In genomic region chr12:53474077-53474476, GRCh38 we compare ENCODE assay signal across 16 cellular contexts. TPM values are rescaled to one million over a fixed set of nuclear protein-coding genes. Genes with fewer than 3 reads are reported as not detected.
DNase-seq lines count a peak whose midpoint lies in the region; ATAC-seq and TF ChIP-seq lines count a peak whose summit lies in the region.
"Had no signal": no experiment of that assay in that cellular context is flagged by ENCODE, and none has a peak within 500 bp of the region (broad histone marks: within the 10 kb centered on the region; RNA-seq: fewer than 3 reads in every experiment).

No MANE protein-coding gene starts in this region.

- peaks cover 68% of the 10 kb centered on the region for H3K36me3 Mint-ChIP-seq in activated CD8-positive, alpha-beta memory T cell treated with anti-CD3 and anti-CD28 coated beads, Interleukin-2, amount 10 ng/mL, durations not matched to agents 7 days and 5 days

- peaks cover 84% of the 10 kb centered on the region for H3F3A ChIP-seq in SK-N-SH (replicated peaks; ENCODE audit: insufficient read depth)

- peaks cover 90% of the 10 kb centered on the region for H4K20me1 ChIP-seq in SK-N-SH (ENCODE audit: insufficient read depth)

- H3K4me1 Mint-ChIP-seq in activated CD8-positive, alpha-beta memory T cell treated with anti-CD3 and anti-CD28 coated beads, Interleukin-2, amount 10 ng/mL, durations not matched to agents 7 days and 5 days, result peaks cover 46% of the 10 kb centered on the region

- CTCF ChIA-PET in activated CD8-positive, alpha-beta memory T cell treated with anti-CD3 and anti-CD28 coated beads, Interleukin-2, amount 10 ng/mL, durations not matched to agents 7 days and 5 days (lab: Charles Lee), result interaction anchor here (1.5 to 2.0 kb wide), 5 partner anchors 8 to 35 kb away, joined by 3 to 7 read pairs (median 5); no protein-coding TSS in a partner anchor
- CTCF ChIA-PET in SK-N-SH (lab: Yijun Ruan, JAX), result interaction anchor here (0.9 to 5.4 kb wide), 10 partner anchors 8 to 153 kb away, joined by 3 to 32 read pairs (median 5); partner anchors contain the start of genes AAAS and MAP3K12

- H3K27me3 Mint-ChIP-seq in activated CD8-positive, alpha-beta memory T cell treated with anti-CD3 and anti-CD28 coated beads, Interleukin-2, amount 10 ng/mL, durations not matched to agents 7 days and 5 days, result no peaks in the 10 kb centered on the region
- H3K27me3 Mint-ChIP-seq: activated naive CD8-positive, alpha-beta T cell treated with anti-CD3 and anti-CD28 coated beads, Interleukin-2, amount 10 ng/mL, durations not matched to agents 7 days and 5 days had no signal

- no peaks in the 10 kb centered on the region for H3K9me2 ChIP-seq in SK-N-SH

- H3K9me3 ChIP-seq in SK-N-MC (ENCODE audit: low read depth, low read length), result no peaks in the 10 kb centered on the region
- H3K9me3 ChIP-seq in psoas muscle, result no peaks in the 10 kb centered on the region
- H3K9me3 ChIP-seq in SK-N-SH, result no peaks in the 10 kb centered on the region
- H3K9me3 ChIP-seq: A549, colonic mucosa, esophagus squamous epithelium, thoracic aorta had no signal

- H3K27me3 ChIP-seq in psoas muscle (ENCODE audit: insufficient read depth in 3 of 3, low read length in 2 of 3), result no peaks in the 10 kb centered on the region
- H3K27me3 ChIP-seq in SK-N-SH (ENCODE audit: insufficient read depth), result no peaks in the 10 kb centered on the region
- H3K27me3 ChIP-seq: colonic mucosa, esophagus squamous epithelium had no signal

- H3K9ac ChIP-seq in SK-N-MC (ENCODE audit: insufficient read length), result peak overlapping the region; percentile 36
- H3K9ac ChIP-seq in SK-N-SH, result no peak overlapping the region

- in situ Hi-C loops in GM13977 (cut with MboI; ENCODE audit: low pct_unique_long_range_greater_than_20kb, low sequenced_read_pairs, unreplicated experiment), result no loop called here

- no peak for TF ChIP-seq RAD21 in SK-N-SH (IDR thresholded peaks at IDR 0.05; ENCODE audit: low read length)

- peaks cover 73% of the 10 kb centered on the region for H3K4me1 ChIP-seq in psoas muscle
- peaks cover 0 to 5% of the 10 kb centered on the region in 2 experiments; a peak in 1 of 4 replicates for H3K4me1 ChIP-seq in SK-N-SH (ENCODE audit: control insufficient read depth in 1 of 2, insufficient read depth in 2 of 2, low read depth in 1 of 2, low read length in 1 of 2)
- H3K4me1 ChIP-seq: colonic mucosa had no signal

- WGBS in psoas muscle, 3 donors, result 71 to 92% (median 71%) methylated on average over 2 of the region's 2 CpGs
- WGBS in SK-N-SH (ENCODE audit: low lambda C conversion rate), result 94% methylated on average over 2 of the region's 2 CpGs

- no peak for DNase-seq in activated CD8-positive, alpha-beta memory T cell treated with anti-CD3 and anti-CD28 coated beads, Interleukin-2, amount 10 ng/mL, durations not matched to agents 7 days and 5 days
- no peak for DNase-seq in activated CD8-positive, alpha-beta memory T cell treated with anti-CD3 and anti-CD28 coated beads, Interleukin-2, amount 50 U/mL, for 4 hours
- DNase-seq in SK-N-MC (ENCODE audit: low read depth, low spot score) (no peak), psoas muscle (no peak), GM13977 (ENCODE audit: low spot score) (no peak), SK-N-SH (no peak), NCI-H1048 (lab: John Stamatoyannopoulos, UW) (no peak)
- DNase-seq: activated CD4-positive, alpha-beta T cell treated with anti-CD3 and anti-CD28 coated beads for 4 hours; activated naive CD8-positive, alpha-beta T cell treated with anti-CD3 and anti-CD28 coated beads, Interleukin-2, amount 10 ng/mL, durations not matched to agents 7 days and 5 days; colonic mucosa; esophagus squamous epithelium; hippocampal formation had no signal

- H3K27ac Mint-ChIP-seq in activated CD8-positive, alpha-beta memory T cell treated with anti-CD3 and anti-CD28 coated beads, Interleukin-2, amount 10 ng/mL, durations not matched to agents 7 days and 5 days, result peak overlapping the region; percentile 69

- H3K4me3 ChIP-seq in SK-N-MC (no peak overlapping the region), psoas muscle (no peak overlapping the region), SK-N-SH (ENCODE audit: low read depth in 2 of 2, low read length in 1 of 2) (no peak overlapping the region)
- H3K4me3 ChIP-seq: A549, colonic mucosa, esophagus squamous epithelium, thoracic aorta had no signal

- H3K79me2 ChIP-seq in SK-N-SH (ENCODE audit: insufficient read depth), result peaks cover 95% of the 10 kb centered on the region

- TF ChIP-seq CTCF in psoas muscle (IDR thresholded peaks at IDR 0.05) (no peak), GM13977 (IDR thresholded peaks at IDR 0.05; ENCODE audit: extremely low read depth, insufficient read depth, missing control alignments) (no peak), SK-N-SH (IDR thresholded peaks at IDR 0.05) (no peak)

- H3K9me3 Mint-ChIP-seq in activated CD8-positive, alpha-beta memory T cell treated with anti-CD3 and anti-CD28 coated beads, Interleukin-2, amount 10 ng/mL, durations not matched to agents 7 days and 5 days (ENCODE audit: low read depth), result no peaks in the 10 kb centered on the region
- H3K9me3 Mint-ChIP-seq: activated naive CD8-positive, alpha-beta T cell treated with anti-CD3 and anti-CD28 coated beads, Interleukin-2, amount 10 ng/mL, durations not matched to agents 7 days and 5 days had no signal

- intact Hi-C loops in psoas muscle (cut with DNase I), result no loop called here

- no peak overlapping the region for H3K27ac ChIP-seq in SK-N-MC
- peak overlapping the region; percentile 2 for H3K27ac ChIP-seq in cingulate gyrus (ENCODE audit: low read depth, low read length)
- peak overlapping the region; percentile 25 for H3K27ac ChIP-seq in psoas muscle
- peak overlapping the region in 1 of 2 experiments; percentile 9; a peak in 1 of 4 replicates for H3K27ac ChIP-seq in SK-N-SH (ENCODE audit: low read depth in 2 of 2, low read length in 1 of 2)
- H3K27ac ChIP-seq: A549, colonic mucosa had no signal

- POLR2A ChIA-PET in SK-N-SH (lab: Yijun Ruan, JAX), result interaction anchor here (0.6 to 1.5 kb wide), 6 partner anchors 12 to 166 kb away, joined by 3 to 6 read pairs (median 3); partner anchors contain the start of gene TARBP2

- H3K36me3 ChIP-seq in SK-N-MC (ENCODE audit: insufficient read depth, low read length) (peaks cover 99% of the 10 kb centered on the region), psoas muscle (ENCODE audit: insufficient read depth in 1 of 2, low read depth in 1 of 2) (peaks cover 42 to 100% of the 10 kb centered on the region in 2 donors), SK-N-SH (replicated peaks in 1 of 2; ENCODE audit: control insufficient read depth in 1 of 2, insufficient read depth in 2 of 2, low read length in 1 of 2) (peaks cover 86 to 95% of the 10 kb centered on the region in 2 experiments)

- no peak overlapping the region for H3K4me3 Mint-ChIP-seq in activated CD8-positive, alpha-beta memory T cell treated with anti-CD3 and anti-CD28 coated beads, Interleukin-2, amount 10 ng/mL, durations not matched to agents 7 days and 5 days

- TF ChIP-seq EP300 in SK-N-SH (IDR thresholded peaks at IDR 0.05; ENCODE audit: borderline replicate concordance in 1 of 2, low read depth in 1 of 2, low read length in 1 of 2), result no peak

- no peak overlapping the region for H3K4me2 ChIP-seq in SK-N-SH
- H3K4me2 ChIP-seq: A549 had no signal

- H2AFZ ChIP-seq in SK-N-SH (ENCODE audit: low read depth), result no peak overlapping the region

- no peak for ATAC-seq in activated CD8-positive, alpha-beta memory T cell treated with anti-CD3 and anti-CD28 coated beads, Interleukin-2, amount 10 ng/mL, durations not matched to agents 7 days and 5 days
- no peak for ATAC-seq in psoas muscle
- ATAC-seq: A549 had no signal

TF ChIP-seq in SK-N-SH, 30 proteins besides CTCF, POLR2A, EP300 and RAD21 (continues in another document):
- TF ChIP-seq RXRA (IDR thresholded peaks at IDR 0.05; ENCODE audit: borderline replicate concordance, low read depth), result no peak

RNA-seq across cellular contexts. Expression of gene PCBP2, which starts 22.2 kb away (rescaled TPM):
- total RNA-seq in activated CD8-positive, alpha-beta memory T cell treated with anti-CD3 and anti-CD28 coated beads, Interleukin-2, amount 10 ng/mL, durations not matched to agents 7 days and 5 days, result 100 to 1,000 TPM; 721 to 867 TPM
- total RNA-seq in psoas muscle, result 100 to 1,000 TPM; 354 to 507 (median 439) TPM
- polyA plus RNA-seq in psoas muscle (100 to 1,000 TPM; 254 to 469 (median 365) TPM), SK-N-SH (2012; rRNA removed) (336 and 368 TPM in 2 replicates)
- 425 and 586 TPM in 2 replicates for polyA plus RNA-seq in SK-N-SH (2012; cell fraction: cytosol; rRNA removed)
- 357 and 676 TPM in 2 replicates for polyA plus RNA-seq in SK-N-SH (2012; cell fraction: nucleus; rRNA removed)

RNA-seq across cellular contexts. Expression of gene MAP3K12, which starts 25.2 kb away (rescaled TPM):
- 10 to 100 TPM; 19.1 to 19.3 TPM for total RNA-seq in activated CD8-positive, alpha-beta memory T cell treated with anti-CD3 and anti-CD28 coated beads, Interleukin-2, amount 10 ng/mL, durations not matched to agents 7 days and 5 days
- 1 to 10 TPM; 1.9 to 2.9 (median 2.3) TPM for total RNA-seq in psoas muscle
- polyA plus RNA-seq in psoas muscle (1 to 10 TPM; 2.3 to 3.1 (median 3.0) TPM), SK-N-SH (2012; rRNA removed) (57.6 and 80.9 TPM in 2 replicates)
- 14.1 and 19.6 TPM in 2 replicates for polyA plus RNA-seq in SK-N-SH (2012; cell fraction: cytosol; rRNA removed)
- polyA plus RNA-seq in SK-N-SH (2012; cell fraction: nucleus; rRNA removed), result 412 and 451 TPM in 2 replicates

RNA-seq across cellular contexts. Expression of gene TARBP2, which starts 27.0 kb away (rescaled TPM):
- total RNA-seq in activated CD8-positive, alpha-beta memory T cell treated with anti-CD3 and anti-CD28 coated beads, Interleukin-2, amount 10 ng/mL, durations not matched to agents 7 days and 5 days, result 10 to 100 TPM; 29.7 to 38.7 TPM
- total RNA-seq in psoas muscle, result 10 to 100 TPM in 2 of 4 donors, 1 to 10 TPM in 2; 7.6 to 10.8 (median 10.4) TPM
- polyA plus RNA-seq in psoas muscle (10 to 100 TPM; 10.2 to 23.3 (median 21.2) TPM), SK-N-SH (2012; rRNA removed) (57.8 and 69.8 TPM in 2 replicates)
- 21.2 and 31.7 TPM in 2 replicates for polyA plus RNA-seq in SK-N-SH (2012; cell fraction: cytosol; rRNA removed)
- 272 and 284 TPM in 2 replicates for polyA plus RNA-seq in SK-N-SH (2012; cell fraction: nucleus; rRNA removed)

RNA-seq across cellular contexts. Expression of gene PRR13, which starts 32.5 kb away (rescaled TPM):
- 100 to 1,000 TPM; 235 to 244 TPM for total RNA-seq in activated CD8-positive, alpha-beta memory T cell treated with anti-CD3 and anti-CD28 coated beads, Interleukin-2, amount 10 ng/mL, durations not matched to agents 7 days and 5 days
- total RNA-seq in psoas muscle, result 10 to 100 TPM; 45.2 to 85.0 (median 62.6) TPM
- 100 to 1,000 TPM in 1 of 3 donors, 10 to 100 TPM in 2; 65.6 to 136 (median 82.0) TPM for polyA plus RNA-seq in psoas muscle
- polyA plus RNA-seq in SK-N-SH (2012; rRNA removed), result 58.5 and 59.3 TPM in 2 replicates
- 62.4 and 69.7 TPM in 2 replicates for polyA plus RNA-seq in SK-N-SH (2012; cell fraction: cytosol; rRNA removed)
- polyA plus RNA-seq in SK-N-SH (2012; cell fraction: nucleus; rRNA removed), result 39.6 and 44.1 TPM in 2 replicates

RNA-seq across cellular contexts. Expression of gene NPFF, which starts 33.2 kb away (rescaled TPM):
- total RNA-seq in activated CD8-positive, alpha-beta memory T cell treated with anti-CD3 and anti-CD28 coated beads, Interleukin-2, amount 10 ng/mL, durations not matched to agents 7 days and 5 days, result not detected
- total RNA-seq in psoas muscle, result not detected
- polyA plus RNA-seq in psoas muscle, result not detected
- polyA plus RNA-seq in SK-N-SH (2012; rRNA removed), result 0.13 TPM in 1 of 2 replicates, not detected in the other
- polyA plus RNA-seq in SK-N-SH (2012; cell fraction: cytosol; rRNA removed), result not detected in 2 replicates
- polyA plus RNA-seq in SK-N-SH (2012; cell fraction: nucleus; rRNA removed), result 0.40 and 0.66 TPM in 2 replicates
- total RNA-seq: activated naive CD8-positive, alpha-beta T cell treated with anti-CD3 and anti-CD28 coated beads, Interleukin-2, amount 10 ng/mL, durations not matched to agents 7 days and 5 days; colonic mucosa had no signal
- polyA plus RNA-seq: neural cell had no signal

Comparison
In these comparisons a context has a peak if more than half of its experiments do, and no peak if none do; other contexts are left out.
1. RNA of gene MAP3K12, which starts 25.2 kb away (total RNA-seq): 19.1 to 19.3 TPM in activated CD8-positive, alpha-beta memory T cell treated with anti-CD3 and anti-CD28 coated beads, Interleukin-2, amount 10 ng/mL, durations not matched to agents 7 days and 5 days; 1.9 to 2.9 TPM in psoas muscle; every median in the first group is over 4 times any median in the second.